ENCODE assay signal across 8 cellular contexts in the genomic region with DNA sequence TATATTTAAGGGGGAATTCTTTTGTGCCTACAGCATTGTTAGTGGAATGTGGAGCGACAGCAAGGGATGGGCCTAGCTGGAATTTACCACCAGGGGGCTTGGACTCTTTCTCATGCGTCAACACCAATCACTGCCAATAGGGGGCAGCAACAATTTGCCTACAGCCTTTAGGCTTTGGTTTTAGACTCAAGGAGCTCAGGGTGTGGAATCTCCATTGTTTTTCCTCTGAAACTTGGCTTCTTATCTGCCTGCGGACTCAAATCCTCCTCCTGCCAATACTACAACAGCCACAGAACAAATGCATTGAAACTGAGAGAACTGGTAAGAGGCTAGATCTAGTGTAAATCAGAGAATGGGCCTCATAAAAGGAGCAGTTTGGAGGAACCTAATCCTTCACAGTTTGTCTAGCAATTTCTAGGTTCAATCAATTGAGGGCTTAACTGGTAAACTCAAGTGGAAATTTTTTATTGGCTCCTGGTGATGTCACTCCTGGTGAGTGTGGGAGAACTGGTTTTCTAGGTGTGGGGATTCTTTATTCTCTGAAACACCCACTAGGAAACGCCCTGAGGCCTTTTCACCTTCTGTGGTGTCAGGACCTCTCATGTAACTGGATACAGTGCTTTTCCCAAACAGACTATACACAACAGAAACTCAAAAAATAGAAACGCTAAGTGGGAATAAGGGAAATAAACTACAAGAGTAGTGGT. TPM values are rescaled to one million over a fixed set of nuclear protein-coding genes. Genes with fewer than 3 reads are reported as not detected.
DNase-seq lines count a peak whose midpoint lies in the region; ATAC-seq and TF ChIP-seq lines count a peak whose summit lies in the region.

No MANE protein-coding gene starts in this region.

- no peaks in the 10 kb centered on the region for H3K9me3 Mint-ChIP-seq in activated CD4-positive, alpha-beta T cell treated with anti-CD3 and anti-CD28 coated beads, Interleukin-2, amount 10 ng/mL, durations not matched to agents 24 days and 14 days

- H3K27me3 ChIP-seq in lower lobe of right lung (ENCODE audit: low read depth): no peaks in the 10 kb centered on the region

- peak overlapping the region; percentile 74 for H3K27ac ChIP-seq in lower lobe of right lung

- peaks cover 26% of the 10 kb centered on the region for H3K4me1 ChIP-seq in lower lobe of right lung

- H3K36me3 Mint-ChIP-seq in activated CD4-positive, alpha-beta T cell treated with anti-CD3 and anti-CD28 coated beads, Interleukin-2, amount 10 ng/mL, durations not matched to agents 24 days and 14 days (ENCODE audit: low read depth): no peaks in the 10 kb centered on the region

- H3K27ac Mint-ChIP-seq in activated CD4-positive, alpha-beta T cell treated with anti-CD3 and anti-CD28 coated beads, Interleukin-2, amount 10 ng/mL, durations not matched to agents 24 days and 14 days: peak overlapping the region; percentile 96

- intact Hi-C loops in activated CD4-positive, alpha-beta T cell treated with anti-CD3 and anti-CD28 coated beads, Interleukin-2, amount 10 ng/mL, durations not matched to agents 24 days and 14 days (cut with micrococcal nuclease): loop anchor here (1.0 to 5.0 kb wide), 6 partner anchors 145 to 1080 kb away; a partner anchor contains a TSS
- intact Hi-C loops in lower lobe of right lung (cut with DNase I): no loop called here

- peak overlapping the region; percentile 66 for H3K4me3 Mint-ChIP-seq in activated CD4-positive, alpha-beta T cell treated with anti-CD3 and anti-CD28 coated beads, Interleukin-2, amount 10 ng/mL, durations not matched to agents 24 days and 14 days

- TF ChIP-seq CTCF in lower lobe of right lung (IDR thresholded peaks at IDR 0.05): peak; percentile 81

- no peak overlapping the region for H3K4me3 ChIP-seq in lower lobe of right lung

- peaks cover 48% of the 10 kb centered on the region for H3K4me1 Mint-ChIP-seq in activated CD4-positive, alpha-beta T cell treated with anti-CD3 and anti-CD28 coated beads, Interleukin-2, amount 10 ng/mL, durations not matched to agents 24 days and 14 days

- peak; percentile 35 for ATAC-seq in HG03196 (IDR thresholded peaks at IDR 0.05; ENCODE audit: unreplicated experiment)
- ATAC-seq in lower lobe of right lung: peak; percentile 88 to 92
- no peak for ATAC-seq in HG02623 (IDR thresholded peaks at IDR 0.05; ENCODE audit: unreplicated experiment)

- no peaks in the 10 kb centered on the region for H3K27me3 Mint-ChIP-seq in activated CD4-positive, alpha-beta T cell treated with anti-CD3 and anti-CD28 coated beads, Interleukin-2, amount 10 ng/mL, durations not matched to agents 24 days and 14 days

- no peaks in the 10 kb centered on the region for H3K36me3 ChIP-seq in lower lobe of right lung

- DNase-seq in DMS 273 treated with DMSO at 0.1 percent for 48 hours (lab: John Stamatoyannopoulos, UW) (peak; percentile 44), NCI-H526 (lab: John Stamatoyannopoulos, UW) (peak; percentile 46 to 85), ecto neural progenitor cell (ENCODE audit: low spot score) (peak; percentile 84), lower lobe of right lung (no peak)
- DNase-seq in activated CD4-positive, alpha-beta T cell treated with anti-CD3 and anti-CD28 coated beads, Interleukin-2, amount 10 ng/mL, durations not matched to agents 24 days and 14 days: peak; percentile 92
- DNase-seq in stimulated activated CD8-positive, alpha-beta memory T cell treated with anti-CD3 and anti-CD28 coated beads, Interleukin-2, amount 100 ng/mL, for 1 hour (ENCODE audit: low read depth in 2 of 2): peak; percentile 50 to 55

- no peaks in the 10 kb centered on the region for H3K9me3 ChIP-seq in lower lobe of right lung

RNA-seq across cellular contexts. Expression of a gene that starts 27.9 kb away (rescaled TPM):
- total RNA-seq in activated CD4-positive, alpha-beta T cell treated with anti-CD3 and anti-CD28 coated beads, Interleukin-2, amount 10 ng/mL, durations not matched to agents 24 days and 14 days: 5,263 and 5,311 TPM in 2 replicates
- total RNA-seq in lower lobe of right lung: 4,922 TPM

RNA-seq across cellular contexts. Expression of a gene that starts 40.6 kb away (rescaled TPM):
- total RNA-seq in activated CD4-positive, alpha-beta T cell treated with anti-CD3 and anti-CD28 coated beads, Interleukin-2, amount 10 ng/mL, durations not matched to agents 24 days and 14 days: not detected in 2 replicates
- total RNA-seq in lower lobe of right lung: 35.4 TPM

Comparison
In these comparisons a context has a peak if more than half of its experiments do, and no peak if none do; other contexts are left out.
1. RNA of a gene that starts 40.6 kb away (total RNA-seq): 35.4 TPM in lower lobe of right lung (single experiment); not detected in activated CD4-positive, alpha-beta T cell treated with anti-CD3 and anti-CD28 coated beads, Interleukin-2, amount 10 ng/mL, durations not matched to agents 24 days and 14 days; every median in the first group is over 10 times any median in the second.